Comparison of ENCODE assay signal across 16 cellular contexts in the genomic region with DNA sequence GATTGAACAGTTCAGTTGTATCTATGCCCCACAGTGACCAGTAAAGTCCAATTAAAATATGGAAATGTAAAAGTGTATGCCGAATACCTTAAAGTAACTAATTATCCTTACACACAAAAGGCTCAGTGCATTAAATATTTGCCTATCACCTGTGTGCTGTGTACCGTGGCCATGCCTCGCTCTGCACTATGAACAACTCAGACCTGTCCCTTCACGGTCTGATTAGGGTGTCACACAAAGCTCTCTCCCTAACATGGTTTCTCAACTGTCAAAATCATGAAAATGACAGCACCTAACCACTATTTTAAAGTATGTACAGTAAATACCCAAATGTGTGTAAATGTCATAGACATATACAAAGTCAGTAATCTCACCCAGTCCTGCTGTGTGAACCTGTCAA. TPM values are rescaled to one million over a fixed set of nuclear protein-coding genes. Genes with fewer than 3 reads are reported as not detected.
DNase-seq lines count a peak whose midpoint lies in the region; ATAC-seq and TF ChIP-seq lines count a peak whose summit lies in the region.
"Had no signal": no experiment of that assay in that cellular context is flagged by ENCODE, and none has a peak within 500 bp of the region (broad histone marks: within the 10 kb centered on the region; RNA-seq: fewer than 3 reads in every experiment).

No MANE protein-coding gene starts in this region.

- H3K9me3 Mint-ChIP-seq in activated naive CD8-positive, alpha-beta T cell treated with anti-CD3 and anti-CD28 coated beads for 36 hours = no peaks in the 10 kb centered on the region
- H3K9me3 Mint-ChIP-seq in H9 = no peaks in the 10 kb centered on the region

- H4K8ac ChIP-seq in H9 (replicated peaks; ENCODE audit: insufficient read length, low read depth, low read length) = no peak overlapping the region

- H3K23me2 ChIP-seq in H9 (ENCODE audit: insufficient read length, low read depth, low read length, poor library complexity, severe bottlenecking) = no peaks in the 10 kb centered on the region

- no peak overlapping the region for H3K23ac ChIP-seq in H9 (ENCODE audit: insufficient read length, low read depth, low read length)

- H3K27me3 Mint-ChIP-seq in activated naive CD8-positive, alpha-beta T cell treated with anti-CD3 and anti-CD28 coated beads for 36 hours = no peaks in the 10 kb centered on the region
- no peaks in the 10 kb centered on the region for H3K27me3 Mint-ChIP-seq in H9 (ENCODE audit: low read depth)

- no peaks in the 10 kb centered on the region for H3K79me2 ChIP-seq in H9 (ENCODE audit: insufficient read depth, low read length)
- H3K79me2 ChIP-seq: hepatocyte had no signal

- H3K4me3 Mint-ChIP-seq in activated naive CD8-positive, alpha-beta T cell treated with anti-CD3 and anti-CD28 coated beads for 36 hours = peak overlapping the region; percentile 11
- H3K4me3 Mint-ChIP-seq in H9 = no peak overlapping the region

- H4K20me1 ChIP-seq in H9 (ENCODE audit: control insufficient read depth, insufficient read depth, insufficient read length) = no peaks in the 10 kb centered on the region

- peaks cover 86% of the 10 kb centered on the region for H3K4me1 Mint-ChIP-seq in activated naive CD8-positive, alpha-beta T cell treated with anti-CD3 and anti-CD28 coated beads for 36 hours
- H3K4me1 Mint-ChIP-seq in H9 = peaks cover 3 to 6% of the 10 kb centered on the region in 2 experiments

- H3K36me3 Mint-ChIP-seq in activated naive CD8-positive, alpha-beta T cell treated with anti-CD3 and anti-CD28 coated beads for 36 hours = peaks cover 73% of the 10 kb centered on the region
- peaks cover 0 to 35% (median 10%) of the 10 kb centered on the region in 3 experiments; a peak in 5 of 7 replicates for H3K36me3 Mint-ChIP-seq in H9 (ENCODE audit: insufficient read depth in 1 of 3, low read depth in 3 of 3)

- no peak overlapping the region for H3K18ac ChIP-seq in H9 (ENCODE audit: insufficient read length, low read depth, low read length)

- TF ChIP-seq CTCF in neutrophil (IDR thresholded peaks at IDR 0.05) (no peak), H9 (conservative IDR thresholded peaks at IDR 0.05) (no peak), omental fat pad (IDR thresholded peaks at IDR 0.05) (no peak)

- peaks cover 75% of the 10 kb centered on the region for H3K36me3 ChIP-seq in neutrophil

- H2BK120ac ChIP-seq in H9 (ENCODE audit: low read depth, low read length, poor library complexity, severe bottlenecking) = no peak overlapping the region

- H3K79me1 ChIP-seq in H9 (ENCODE audit: insufficient read depth, low read depth, low read length, poor library complexity, severe bottlenecking) = no peaks in the 10 kb centered on the region

- no peak overlapping the region for H3K4ac ChIP-seq in H9 (ENCODE audit: low read depth, low read length)

- H3K14ac ChIP-seq in H9 (ENCODE audit: insufficient read depth, low read length) = no peak overlapping the region

- H2AK5ac ChIP-seq in H9 (ENCODE audit: insufficient read length, low read length) = no peak overlapping the region

- no peak overlapping the region for H3K9ac ChIP-seq in H9 (ENCODE audit: extremely low read depth, insufficient read length, low read length)

- no CpG with 5 or more reads among the region's 4 CpGs for WGBS in H9 (ENCODE audit: extremely low coverage, insufficient read length, low lambda C conversion rate)

- no peak overlapping the region for H3K56ac ChIP-seq in H9 (ENCODE audit: insufficient read length, low read depth, low read length)

- ATAC-seq in HG03432 (IDR thresholded peaks at IDR 0.05; ENCODE audit: unreplicated experiment) (peak; percentile 38), omental fat pad (ENCODE audit: low FRiP score) (no peak)

- DNase-seq in DMS53 (lab: John Stamatoyannopoulos, UW) = peak; percentile 33
- DNase-seq in DMS53 treated with DMSO at 0.1 percent for 48 hours (lab: John Stamatoyannopoulos, UW; ENCODE audit: unreplicated experiment) = no peak
- DNase-seq in activated naive CD8-positive, alpha-beta T cell treated with anti-CD3 and anti-CD28 coated beads for 36 hours = no peak
- no peak for DNase-seq in H9
- no peak for DNase-seq in HCEC 1CT
- DNase-seq in omental fat pad (ENCODE audit: low spot score) = no peak
- DNase-seq: activated CD4-positive, alpha-beta T cell treated with anti-CD3 and anti-CD28 coated beads, Interleukin-2, amount 50 U/mL, for 48 hours; DMS 273 treated with DMSO at 0.1 percent for 48 hours; NCI-H1436; NCI-H82; SW 1271 had no signal

- no peak overlapping the region for H3K4me3 ChIP-seq in neutrophil (ENCODE audit: low read depth in 1 of 2, low read length in 1 of 2)
- H3K4me3 ChIP-seq: hepatocyte, suprapubic skin had no signal

- H3T11ph ChIP-seq in H9 (ENCODE audit: low read length) = no peak overlapping the region

- no peak overlapping the region for H2BK20ac ChIP-seq in H9 (ENCODE audit: low read depth, low read length, poor library complexity, severe bottlenecking)

- H3K9me3 ChIP-seq in neutrophil (no peaks in the 10 kb centered on the region), H9 (ENCODE audit: control insufficient read depth, low read depth, low read length) (no peaks in the 10 kb centered on the region)
- H3K9me3 ChIP-seq: suprapubic skin had no signal

- H2BK5ac ChIP-seq in H9 (ENCODE audit: insufficient read length, low read length) = no peak overlapping the region

- no peak overlapping the region for H3K4me2 ChIP-seq in H9 (ENCODE audit: insufficient read depth, insufficient read length, low read length)
- H3K4me2 ChIP-seq: hepatocyte had no signal

- no peak overlapping the region for H4K91ac ChIP-seq in H9 (ENCODE audit: insufficient read length, low read depth, low read length)

- H4K5ac ChIP-seq in H9 (ENCODE audit: insufficient read length, low read depth, low read length) = no peak overlapping the region

- H2BK15ac ChIP-seq in H9 (ENCODE audit: low read depth, low read length) = no peak overlapping the region

- H3K27ac ChIP-seq in neutrophil (peak overlapping the region; percentile 26), H9 (ENCODE audit: insufficient read length, low read depth, low read length) (no peak overlapping the region)
- H3K27ac ChIP-seq: 22Rv1, hepatocyte, suprapubic skin had no signal

- no peak overlapping the region for H2BK12ac ChIP-seq in H9 (ENCODE audit: insufficient read length, low read depth, low read length)

- H3K27me3 ChIP-seq in neutrophil = no peaks in the 10 kb centered on the region
- no peaks in the 10 kb centered on the region for H3K27me3 ChIP-seq in H9 (ENCODE audit: insufficient read depth, low read length)
- H3K27me3 ChIP-seq: hepatocyte, suprapubic skin had no signal

- H3K4me1 ChIP-seq in neutrophil (ENCODE audit: control insufficient read depth in 1 of 2, insufficient read depth in 1 of 2, low read depth in 1 of 2, low read length in 1 of 2) = no peaks in the 10 kb centered on the region
- no peaks in the 10 kb centered on the region; the same call in 1 of the 2 replicates for H3K4me1 ChIP-seq in H9 (ENCODE audit: insufficient read depth, low read length)
- H3K4me1 ChIP-seq: suprapubic skin had no signal

- H3K27ac Mint-ChIP-seq in activated naive CD8-positive, alpha-beta T cell treated with anti-CD3 and anti-CD28 coated beads for 36 hours = peak overlapping the region; percentile 72
- no peak overlapping the region for H3K27ac Mint-ChIP-seq in H9

- no peak overlapping the region for H2AFZ ChIP-seq in H9 (ENCODE audit: low read length)
- H2AFZ ChIP-seq: hepatocyte had no signal

RNA-seq across cellular contexts. Expression of a gene that starts 43.1 kb away (rescaled TPM):
- total RNA-seq in activated naive CD8-positive, alpha-beta T cell treated with anti-CD3 and anti-CD28 coated beads for 36 hours = 10 to 100 TPM; 53.2 to 53.8 TPM
- total RNA-seq in H9 (2021) (9.3 and 9.8 TPM in 2 replicates), omental fat pad (10 to 100 TPM; 12.9 to 60.2 (median 15.7) TPM)
